ENCODE assay signal across 8 cellular contexts in genomic region chr15:45118131-45118588, GRCh38. TPM values are rescaled to one million over a fixed set of nuclear protein-coding genes. Genes with fewer than 3 reads are reported as not detected.
DNase-seq lines count a peak whose midpoint lies in the region; ATAC-seq and TF ChIP-seq lines count a peak whose summit lies in the region.

No MANE protein-coding gene starts in this region.

- H3K27me3 ChIP-seq in skeletal muscle satellite cell (ENCODE audit: control insufficient read depth, insufficient read depth, low read length), result peaks cover 56% of the 10 kb centered on the region

- ATAC-seq in GM18505 (IDR thresholded peaks at IDR 0.05; ENCODE audit: unreplicated experiment) (peak; percentile 93), HG03039 (IDR thresholded peaks at IDR 0.05; ENCODE audit: unreplicated experiment) (peak; percentile 82)

- no peak overlapping the region for H3K9ac ChIP-seq in skeletal muscle satellite cell (ENCODE audit: low read depth, low read length)

- no peak overlapping the region for H3K4me3 ChIP-seq in skeletal muscle satellite cell (ENCODE audit: low read length)

- DNase-seq in NCI-H1930 (lab: John Stamatoyannopoulos, UW) (peak; percentile 79 to 84), T-helper 22 cell (ENCODE audit: low read depth) (peak; percentile 53), astrocyte of the hippocampus (ENCODE audit: low read depth, low spot score) (peak; percentile 96), iPS DF 19.7 (ENCODE audit: low read depth, low spot score) (peak; percentile 78)

- TF ChIP-seq POLR2A in GM18505 (IDR thresholded peaks at IDR 0.05; ENCODE audit: borderline replicate concordance, extremely low read depth, insufficient read depth, insufficient read length), result no peak

- H3K4me1 ChIP-seq in skeletal muscle satellite cell (ENCODE audit: control insufficient read depth, insufficient read depth, low read length), result peaks cover 14% of the 10 kb centered on the region

- H3K27ac ChIP-seq in 22Rv1, result no peak overlapping the region

- no peaks in the 10 kb centered on the region for H3K36me3 ChIP-seq in skeletal muscle satellite cell (ENCODE audit: insufficient read depth, low read length)

- H3K9me3 ChIP-seq in skeletal muscle satellite cell (replicated peaks; ENCODE audit: low read length), result no peaks in the 10 kb centered on the region

- peak; percentile 99 for TF ChIP-seq CTCF in 22Rv1 (IDR thresholded peaks at IDR 0.05)

- peak overlapping the region; percentile 71 for H3K4me2 ChIP-seq in skeletal muscle satellite cell (ENCODE audit: low read length)

RNA-seq across cellular contexts. Expression of gene DUOXA2, which starts 4.0 kb away (rescaled TPM):
- not detected in 2 replicates for total RNA-seq in skeletal muscle satellite cell (2012; rRNA removed)

RNA-seq across cellular contexts. Expression of gene DUOX2, which starts 4.2 kb away (rescaled TPM):
- not detected in 2 replicates for total RNA-seq in skeletal muscle satellite cell (2012; rRNA removed)

RNA-seq across cellular contexts. Expression of gene DUOXA1, which starts 11.5 kb away (rescaled TPM):
- total RNA-seq in skeletal muscle satellite cell (2012; rRNA removed), result not detected in 2 replicates

RNA-seq across cellular contexts. Expression of gene DUOX1, which starts 11.6 kb away (rescaled TPM):
- total RNA-seq in skeletal muscle satellite cell (2012; rRNA removed), result not detected in 2 replicates
